1 cellular context compared by ENCODE assay signal in genomic region chr19:39539165-39539518, GRCh38.
TF ChIP-seq lines count a peak whose summit lies in the region.

No MANE protein-coding gene starts in this region.

TF ChIP-seq in HEK293, 187 proteins besides CTCF, POLR2A, EP300 and RAD21 (continued from another document):
- no peak for TF ChIP-seq ZNF280C (tag by site-specific recombination; IDR thresholded peaks at IDR 0.05)
- peak; percentile 26; the same call in 1 of the 2 replicates for TF ChIP-seq ZXDB (tag by site-specific recombination; IDR thresholded peaks at IDR 0.05)
- TF ChIP-seq ZFP37 (tag by site-specific recombination; IDR thresholded peaks at IDR 0.05) = peak; percentile 75; the same call in 1 of the 2 replicates
- TF ChIP-seq ZNF146 (tag by site-specific recombination; IDR thresholded peaks at IDR 0.05) = no peak
- no peak for TF ChIP-seq ZNF785 (tag by site-specific recombination; IDR thresholded peaks at IDR 0.05)
- TF ChIP-seq AEBP2 (tag by site-specific recombination; IDR thresholded peaks at IDR 0.05; ENCODE audit: borderline replicate concordance) = no peak
TF ChIP-seq in HEK293: peak in this region for 18.
